ENCODE assay signal across 11 cellular contexts in genomic region chr19:54616840-54617560, GRCh38. TPM values are rescaled to one million over a fixed set of nuclear protein-coding genes. Genes with fewer than 3 reads are reported as not detected.
DNase-seq lines count a peak whose midpoint lies in the region; ATAC-seq, FAIRE-seq and TF ChIP-seq lines count a peak whose summit lies in the region.
"Had no signal": no experiment of that assay in that cellular context is flagged by ENCODE, and none has a peak within 500 bp of the region (broad histone marks: within the 10 kb centered on the region; RNA-seq: fewer than 3 reads in every experiment).

No MANE protein-coding gene starts in this region.

- ATAC-seq in GM19328 (IDR thresholded peaks at IDR 0.05; ENCODE audit: unreplicated experiment) (peak; percentile 65), HG02973 (IDR thresholded peaks at IDR 0.05; ENCODE audit: unreplicated experiment) (peak; percentile 77), GM12878 (peak; percentile 90)

- WGBS in GM12878 (ENCODE audit: insufficient coverage, insufficient replicate concordance, low lambda C conversion rate, missing lambda C conversion rate) = under 1% methylated on average over 5 of the region's 5 CpGs
- WGBS in mesendoderm (ENCODE audit: extremely low coverage, insufficient coverage, low lambda C conversion rate) = no CpG with 5 or more reads among the region's 5 CpGs
- 41 to 51% methylated on average over 5 of the region's 5 CpGs for WGBS in esophagus squamous epithelium, 2 donors

- intact Hi-C loops in GM12878 (cut with micrococcal nuclease; ENCODE audit: unreplicated experiment) = loop anchor here (1.0 to 10.0 kb wide), 5 partner anchors 65 to 768 kb away; partner anchors contain the start of genes RPL28 and TMEM238
- intact Hi-C loops in esophagus squamous epithelium (cut with DNase I) = no loop called here

- peak; percentile 97 for FAIRE-seq in GM12878 (lab: Jason Lieb, UNC)

- H3K4me1 ChIP-seq in GM12878 (ENCODE audit: control insufficient read depth, insufficient read depth, low read length) (peaks cover 13% of the 10 kb centered on the region), mesendoderm (ENCODE audit: control insufficient read depth, low read depth, low read length) (no peaks in the 10 kb centered on the region), esophagus squamous epithelium (no peaks in the 10 kb centered on the region)

- TSS peak; percentile 56 for BruUV-seq in GM12878 (replicated peaks; lab: Mats Ljungman, UMichigan)

- no peak overlapping the region for H3K18ac ChIP-seq in mesendoderm (ENCODE audit: low read length)

- SMC1A ChIA-PET in GM12878 (lab: Charles Lee; ENCODE audit: uncharacterized antibody, unreplicated experiment) = interaction anchor here (0.6 to 3.9 kb wide), 21 partner anchors 8 to 960 kb away, joined by 3 to 27 read pairs (median 4); partner anchors contain the start of gene LENG8

- H3K4me2 ChIP-seq in GM12878 (ENCODE audit: control insufficient read depth, insufficient read depth) (peak overlapping the region; percentile 87), mesendoderm (ENCODE audit: low read length) (no peak overlapping the region)

- TF ChIP-seq POLR2A in GM12878 (IDR thresholded peaks at IDR 0.05; ENCODE audit: low read depth, low read length) (no peak; the same call in 1 of the 2 replicates), esophagus squamous epithelium (IDR thresholded peaks at IDR 0.05) (no peak)

- in situ Hi-C loops in GM12878 (cut with MboI) = no loop called here
- in situ Hi-C loops in KBM-7 (cut with MboI; ENCODE audit: low pct_unique_long_range_greater_than_20kb, low sequenced_read_pairs) = no loop called here

- CTCF ChIA-PET in GM12878 (lab: Yijun Ruan, JAX) = interaction anchor here (0.6 to 8.3 kb wide), 11 partner anchors 10 to 135 kb away, joined by 3 to 56 read pairs (median 3); partner anchors contain the start of genes LILRB1 and LILRB4

- peak overlapping the region; percentile 48 for H2AFZ ChIP-seq in GM12878 (ENCODE audit: control insufficient read depth, low read depth, low read length)

- H2BK120ac ChIP-seq in mesendoderm (ENCODE audit: low read depth, low read length) = no peak overlapping the region

- H2AK5ac ChIP-seq in mesendoderm (ENCODE audit: low read length) = no peak overlapping the region

- no peak overlapping the region for H2BK5ac ChIP-seq in mesendoderm (ENCODE audit: low read length)

- no peaks in the 10 kb centered on the region for H3K79me1 ChIP-seq in mesendoderm (ENCODE audit: low read length)

- H3K27ac ChIP-seq in GM12878 (ENCODE audit: control insufficient read depth, insufficient read depth) (peak overlapping the region; percentile 98), mesendoderm (ENCODE audit: low read depth, low read length) (no peak overlapping the region), esophagus squamous epithelium (peak overlapping the region in 2 of 4 donors; percentile 13 to 28)
- H3K27ac ChIP-seq: HL-60 had no signal

- no peak overlapping the region for H4K8ac ChIP-seq in mesendoderm (ENCODE audit: low read depth, low read length)

- POLR2A ChIA-PET in GM12878 (lab: Charles Lee) = interaction anchor here (0.6 to 3.0 kb wide), 11 partner anchors 9 to 637 kb away, joined by 3 to 14 read pairs (median 4); partner anchors contain the start of gene LENG8

- H3K79me2 ChIP-seq in GM12878 (ENCODE audit: control insufficient read depth, insufficient read depth, low read length) (peaks cover 54% of the 10 kb centered on the region), mesendoderm (ENCODE audit: control insufficient read depth, insufficient read depth, low read length) (no peaks in the 10 kb centered on the region)

- H3K23ac ChIP-seq in mesendoderm (ENCODE audit: low read length) = no peak overlapping the region

- peak; percentile 91 to 94 for TF ChIP-seq EP300 in GM12878 (IDR thresholded peaks at IDR 0.05; ENCODE audit: borderline replicate concordance in 1 of 2, control insufficient read depth in 1 of 2, low read depth in 2 of 2, low read length in 2 of 2)

- TF ChIP-seq RAD21 in GM12878 (IDR thresholded peaks at IDR 0.05; ENCODE audit: insufficient read depth, low read depth, low read length) = 0 out of 2 replicates have a peak, but pooled peaks have one; percentile 5

- no peak overlapping the region for H3K4ac ChIP-seq in mesendoderm (ENCODE audit: low read depth, low read length)

- H3K9ac ChIP-seq in GM12878 (ENCODE audit: control insufficient read depth, insufficient read depth, low read length) (peak overlapping the region; percentile 96), mesendoderm (ENCODE audit: low read length) (no peak overlapping the region)

- no peak for TF ChIP-seq CTCF in GM12864 (IDR thresholded peaks at IDR 0.05; ENCODE audit: low read depth, low read length, missing control alignments)
- TF ChIP-seq CTCF in GM12878 (IDR thresholded peaks at IDR 0.05 in 2 of 3, conservative IDR thresholded peaks at IDR 0.05 in 1 of 3; ENCODE audit: control insufficient read depth in 2 of 3, extremely low read depth in 1 of 3, insufficient read depth in 1 of 3, low read depth in 3 of 3, low read length in 3 of 3) = no peak
- no peak for TF ChIP-seq CTCF in esophagus squamous epithelium (IDR thresholded peaks at IDR 0.05)

- H3K4me3 ChIP-seq in GM12864 (ENCODE audit: low read depth, low read length) (peak overlapping the region; percentile 68), GM12878 (peak overlapping the region; percentile 96), mesendoderm (ENCODE audit: low read length) (no peak overlapping the region), esophagus squamous epithelium (no peak overlapping the region)

- no peak overlapping the region for H2BK15ac ChIP-seq in mesendoderm (replicated peaks; ENCODE audit: low read depth)

- no peaks in the 10 kb centered on the region for H4K20me1 ChIP-seq in GM12878 (ENCODE audit: control insufficient read depth, insufficient read depth)

- H3K56ac ChIP-seq in mesendoderm (ENCODE audit: low read length) = no peak overlapping the region

- H3K36me3 ChIP-seq in GM12878 (ENCODE audit: control insufficient read depth in 2 of 2, insufficient read depth in 2 of 2, low read length in 1 of 2) (no peaks in the 10 kb centered on the region; a peak in 1 of 4 replicates), mesendoderm (ENCODE audit: control insufficient read depth, insufficient read depth, low read length) (no peaks in the 10 kb centered on the region), esophagus squamous epithelium (no peaks in the 10 kb centered on the region)

- no peaks in the 10 kb centered on the region for H3K27me3 ChIP-seq in GM12878 (replicated peaks in 1 of 2; ENCODE audit: control insufficient read depth in 2 of 2, insufficient read depth in 2 of 2, low read length in 1 of 2)
- no peaks in the 10 kb centered on the region for H3K27me3 ChIP-seq in mesendoderm (ENCODE audit: insufficient read depth, low read length, poor library complexity)
- H3K27me3 ChIP-seq in esophagus squamous epithelium = no peaks in the 10 kb centered on the region

- H4K5ac ChIP-seq in mesendoderm (ENCODE audit: low read length) = no peak overlapping the region

- RAD21 ChIA-PET in GM12878 (lab: Charles Lee; ENCODE audit: unreplicated experiment) = interaction anchor here (0.7 to 2.8 kb wide), 10 partner anchors 10 to 135 kb away, joined by 3 to 17 read pairs (median 4); partner anchors contain the start of gene LILRB4

- H3K9me3 ChIP-seq in GM12878 (replicated peaks; ENCODE audit: control insufficient read depth, insufficient read depth, low read length) = peaks cover 8% of the 10 kb centered on the region
- no peaks in the 10 kb centered on the region for H3K9me3 ChIP-seq in esophagus squamous epithelium

- DNase-seq in GM12864 (ENCODE audit: low read depth) = peak; percentile 93
- DNase-seq in GM12878 (ENCODE audit: low read depth, low spot score) = peak; percentile 93
- no peak for DNase-seq in UCSD-AML1 (lab: John Stamatoyannopoulos, UW; ENCODE audit: unreplicated experiment)
- no peak for DNase-seq in mesendoderm
- no peak for DNase-seq in esophagus squamous epithelium (lab: John Stamatoyannopoulos, UW)
- DNase-seq in KBM-7 = no peak
- DNase-seq: activated CD4-positive, alpha-beta T cell treated with anti-CD3 and anti-CD28 coated beads for 1 hour; anterior cingulate cortex had no signal

RNA-seq across cellular contexts. Expression of gene LILRB1, which starts 13.3 kb away (rescaled TPM):
- 444 and 455 TPM in 2 replicates for total RNA-seq in GM12878 (2013; cell fraction: nucleolus; rRNA removed)
- total RNA-seq in GM12878 (2014; rRNA removed) (49.4 and 59.7 TPM in 2 replicates), GM12878 (2014; rRNA removed; fragmentation: Illumina TruSeq; extraction: Trizol) (39.8 and 40.9 TPM in 2 replicates), GM12878 (2021) (61.5 and 70.5 TPM in 2 replicates), esophagus squamous epithelium (1 to 10 TPM in 2 of 4 donors, under 1 TPM in 1, not detected in 1; 0.75 to 2.3 (median 1.5) TPM)
- polyA plus RNA-seq in GM12878 (2011; ENCODE audit: low read depth) = 30.7 TPM
- polyA plus RNA-seq in GM12878 (2011; rRNA removed) (36.2 and 66.8 TPM in 2 replicates), GM12878 (2014; fragmentation: Illumina TruSeq; extraction: Trizol) (30.5 and 56.8 TPM in 2 replicates), GM12878 (2014; fragmentation: Nextera tagmentation; extraction: Ambion mirVana) (10 to 100 TPM in 1 of 2 experiments, 1 to 10 TPM in 1; 4.9 to 15.9 TPM), GM12878 (2014; rRNA removed) (92.2 and 96.2 TPM in 2 replicates), GM12878 (2016; fragmentation: Nextera tagmentation; extraction: Ambion mirVana) (10 to 100 TPM; 41.8 to 43.3 TPM)
- polyA plus RNA-seq in GM12878 (2011; cell fraction: cytosol; rRNA removed) = 70.8 and 98.8 TPM in 2 replicates
- polyA plus RNA-seq in GM12878 (2011; cell fraction: nucleus; rRNA removed) = 272 and 290 TPM in 2 replicates
- polyA plus RNA-seq in GM12878 (2012) = 85.9 and 97.0 TPM in 2 replicates
- polyA minus RNA-seq in GM12878 (2011; rRNA and poly(A)+ RNA removed) = 77.6 and 102 TPM in 2 replicates
- polyA minus RNA-seq in GM12878 (2011; cell fraction: cytosol; rRNA and poly(A)+ RNA removed) = 22.2 and 23.7 TPM in 2 replicates
- 105 and 129 TPM in 2 replicates for polyA minus RNA-seq in GM12878 (2011; cell fraction: nucleus; rRNA and poly(A)+ RNA removed)
- not detected for polyA plus RNA-seq in mesendoderm (2013, experiment 1 of 2)
- not detected for polyA plus RNA-seq in mesendoderm (2013, experiment 2 of 2)

RNA-seq across cellular contexts. Expression of gene LILRA1, which starts 23.6 kb away (rescaled TPM):
- 0.27 and 0.65 TPM in 2 replicates for total RNA-seq in GM12878 (2013; cell fraction: nucleolus; rRNA removed)
- total RNA-seq in GM12878 (2014; rRNA removed) = not detected in 2 replicates
- not detected in 2 replicates for total RNA-seq in GM12878 (2014; rRNA removed; fragmentation: Illumina TruSeq; extraction: Trizol)
- not detected in 2 replicates for total RNA-seq in GM12878 (2021)
- 0.10 TPM for polyA plus RNA-seq in GM12878 (2011; ENCODE audit: low read depth)
- polyA plus RNA-seq in GM12878 (2011; rRNA removed) = not detected in 2 replicates
- polyA plus RNA-seq in GM12878 (2011; cell fraction: cytosol; rRNA removed) = 0.03 TPM in 1 of 2 replicates, not detected in the other
- polyA plus RNA-seq in GM12878 (2011; cell fraction: nucleus; rRNA removed) = not detected in 2 replicates
- polyA plus RNA-seq in GM12878 (2012) = 0.16 and 0.21 TPM in 2 replicates
- polyA plus RNA-seq in GM12878 (2014; fragmentation: Illumina TruSeq; extraction: Trizol) = 0.04 TPM in 1 of 2 replicates, not detected in the other
- not detected for polyA plus RNA-seq in GM12878 (2014; fragmentation: Nextera tagmentation; extraction: Ambion mirVana)
- polyA plus RNA-seq in GM12878 (2014; rRNA removed) = not detected in 2 replicates
- not detected for polyA plus RNA-seq in GM12878 (2016; fragmentation: Nextera tagmentation; extraction: Ambion mirVana)
- not detected in 2 replicates for polyA minus RNA-seq in GM12878 (2011; rRNA and poly(A)+ RNA removed)
- polyA minus RNA-seq in GM12878 (2011; cell fraction: cytosol; rRNA and poly(A)+ RNA removed) = not detected in 2 replicates
- polyA minus RNA-seq in GM12878 (2011; cell fraction: nucleus; rRNA and poly(A)+ RNA removed) = not detected in 2 replicates
- not detected for polyA plus RNA-seq in mesendoderm (2013, experiment 1 of 2)
- polyA plus RNA-seq in mesendoderm (2013, experiment 2 of 2) = not detected
- total RNA-seq in esophagus squamous epithelium = 1 to 10 TPM in 2 of 4 donors, under 1 TPM in 2; 0.38 to 1.1 (median 0.82) TPM

RNA-seq across cellular contexts. Expression of gene LILRA2, which starts 43.4 kb away (rescaled TPM):
- 2.1 and 2.4 TPM in 2 replicates for total RNA-seq in GM12878 (2013; cell fraction: nucleolus; rRNA removed)
- 0.38 and 0.51 TPM in 2 replicates for total RNA-seq in GM12878 (2014; rRNA removed)
- 0.40 and 0.60 TPM in 2 replicates for total RNA-seq in GM12878 (2014; rRNA removed; fragmentation: Illumina TruSeq; extraction: Trizol)
- total RNA-seq in GM12878 (2021) = 1.1 and 1.5 TPM in 2 replicates
- 0.14 TPM for polyA plus RNA-seq in GM12878 (2011; ENCODE audit: low read depth)
- polyA plus RNA-seq in GM12878 (2011; rRNA removed) = 0.10 and 0.20 TPM in 2 replicates
- polyA plus RNA-seq in GM12878 (2011; cell fraction: cytosol; rRNA removed) = 0.18 and 0.36 TPM in 2 replicates
- polyA plus RNA-seq in GM12878 (2011; cell fraction: nucleus; rRNA removed) = 0.12 and 0.22 TPM in 2 replicates
- 0.73 and 0.89 TPM in 2 replicates for polyA plus RNA-seq in GM12878 (2012)
- polyA plus RNA-seq in GM12878 (2014; fragmentation: Illumina TruSeq; extraction: Trizol) = 0.13 and 0.91 TPM in 2 replicates
- under 1 TPM; 0.16 to 0.24 TPM for polyA plus RNA-seq in GM12878 (2014; fragmentation: Nextera tagmentation; extraction: Ambion mirVana)
- polyA plus RNA-seq in GM12878 (2014; rRNA removed) = 1.1 and 1.8 TPM in 2 replicates
- under 1 TPM; 0.43 TPM for polyA plus RNA-seq in GM12878 (2016; fragmentation: Nextera tagmentation; extraction: Ambion mirVana)
- polyA minus RNA-seq in GM12878 (2011; rRNA and poly(A)+ RNA removed) = 0.36 TPM in 1 of 2 replicates, not detected in the other
- polyA minus RNA-seq in GM12878 (2011; cell fraction: cytosol; rRNA and poly(A)+ RNA removed) = not detected in 2 replicates
- polyA minus RNA-seq in GM12878 (2011; cell fraction: nucleus; rRNA and poly(A)+ RNA removed) = 0.24 TPM in 1 of 2 replicates, not detected in the other
- polyA plus RNA-seq in mesendoderm (2013, experiment 1 of 2) = not detected
- not detected for polyA plus RNA-seq in mesendoderm (2013, experiment 2 of 2)
- under 1 TPM in 3 of 4 donors, not detected in 1; 0.11 to 0.76 (median 0.53) TPM for total RNA-seq in esophagus squamous epithelium

RNA-seq across cellular contexts. Expression of gene LILRB4, which starts 45.8 kb away (rescaled TPM):
- total RNA-seq in GM12878 (2013; cell fraction: nucleolus; rRNA removed) = 18.8 and 20.1 TPM in 2 replicates
- total RNA-seq in GM12878 (2014; rRNA removed) (18.3 and 18.4 TPM in 2 replicates), GM12878 (2014; rRNA removed; fragmentation: Illumina TruSeq; extraction: Trizol) (16.2 and 16.5 TPM in 2 replicates), GM12878 (2021) (25.2 and 26.0 TPM in 2 replicates), esophagus squamous epithelium (1 to 10 TPM in 3 of 4 donors, under 1 TPM in 1; 0.31 to 6.7 (median 2.5) TPM)
- polyA plus RNA-seq in GM12878 (2011; ENCODE audit: low read depth) = 2.5 TPM
- polyA plus RNA-seq in GM12878 (2011; rRNA removed) (1.5 and 3.1 TPM in 2 replicates), GM12878 (2014; fragmentation: Illumina TruSeq; extraction: Trizol) (17.4 and 28.7 TPM in 2 replicates), GM12878 (2014; fragmentation: Nextera tagmentation; extraction: Ambion mirVana) (1 to 10 TPM; 2.0 to 4.9 TPM), GM12878 (2014; rRNA removed) (39.8 and 39.9 TPM in 2 replicates), GM12878 (2016; fragmentation: Nextera tagmentation; extraction: Ambion mirVana) (10 to 100 TPM; 14.3 to 15.5 TPM)
- polyA plus RNA-seq in GM12878 (2011; cell fraction: cytosol; rRNA removed) = 3.9 and 4.7 TPM in 2 replicates
- polyA plus RNA-seq in GM12878 (2011; cell fraction: nucleus; rRNA removed) = 7.5 and 8.1 TPM in 2 replicates
- 5.3 and 5.5 TPM in 2 replicates for polyA plus RNA-seq in GM12878 (2012)
- 3.7 and 4.8 TPM in 2 replicates for polyA minus RNA-seq in GM12878 (2011; rRNA and poly(A)+ RNA removed)
- polyA minus RNA-seq in GM12878 (2011; cell fraction: cytosol; rRNA and poly(A)+ RNA removed) = 1.1 TPM in 1 of 2 replicates, not detected in the other
- 2.9 and 3.0 TPM in 2 replicates for polyA minus RNA-seq in GM12878 (2011; cell fraction: nucleus; rRNA and poly(A)+ RNA removed)
- not detected for polyA plus RNA-seq in mesendoderm (2013, experiment 1 of 2)
- polyA plus RNA-seq in mesendoderm (2013, experiment 2 of 2) = not detected

Comparison
In these comparisons a context has a peak if more than half of its experiments do, and no peak if none do; other contexts are left out.
1. DNase-seq: peak in GM12864 (single experiment) and GM12878 (single experiment); none in UCSD-AML1 (single experiment), mesendoderm (single experiment), esophagus squamous epithelium (single experiment) and KBM-7 (single experiment).
2. H3K4me3 ChIP-seq: peak in GM12864 (single experiment) and GM12878 (single experiment); none in mesendoderm (single experiment) and esophagus squamous epithelium (0 of 4).
3. RNA of gene LILRB1, which starts 13.3 kb away (total RNA-seq): 39.8 to 455 TPM in GM12878; 0.75 to 2.3 TPM in esophagus squamous epithelium; every median in the first group is over 10 times any median in the second.
4. Peak in every context shown above with its lines, with median percentiles within 50 percentile points of each other: ATAC-seq.